Comparison of ENCODE assay signal across 1 cellular context in the genomic region with DNA sequence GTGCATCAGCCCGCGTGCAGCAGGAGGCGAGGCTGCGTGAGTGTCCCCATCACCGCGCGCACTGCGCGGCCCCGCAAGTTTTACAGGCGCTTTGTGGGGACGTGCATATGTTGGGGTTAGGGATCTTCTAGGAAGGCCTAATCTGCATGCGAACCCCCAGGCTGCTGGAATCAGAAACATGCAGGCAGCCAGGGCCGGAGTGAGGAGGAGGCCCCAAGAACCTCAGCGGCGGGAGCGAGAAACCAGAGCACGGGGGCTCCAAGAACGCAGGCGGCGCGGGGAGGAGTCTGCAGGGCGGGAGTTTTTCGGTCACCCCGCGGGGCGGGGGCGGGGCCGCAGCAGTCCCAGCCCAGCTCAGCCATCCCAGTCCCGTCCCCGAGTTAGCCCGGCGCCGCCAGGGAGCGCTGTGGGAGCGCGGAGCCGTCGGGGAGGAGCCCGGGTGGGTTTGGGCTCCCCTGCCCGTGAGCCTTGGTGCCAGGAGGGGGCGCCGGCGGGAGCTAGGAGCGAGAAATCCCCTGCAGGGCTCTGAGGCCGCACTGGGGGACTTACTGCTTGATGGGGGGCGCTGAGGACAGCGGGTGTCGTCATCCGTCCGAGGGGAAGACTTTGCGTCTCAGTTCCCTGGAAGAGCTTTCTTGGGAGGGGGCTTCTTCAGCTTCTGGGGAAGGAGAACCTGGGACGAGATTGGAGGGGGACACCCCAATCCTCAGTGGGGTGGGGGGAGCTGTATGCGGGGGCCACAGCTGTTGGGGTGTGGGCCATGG.
TF ChIP-seq lines count a peak whose summit lies in the region.

No MANE protein-coding gene starts in this region.

TF ChIP-seq in Ishikawa, 13 proteins besides CTCF, POLR2A, EP300 and RAD21 (continued from another document):
- TF ChIP-seq TAF1 (IDR thresholded peaks at IDR 0.05; ENCODE audit: low read depth) (no peak), CEBPB (IDR thresholded peaks at IDR 0.05) (no peak), EGR1 (IDR thresholded peaks at IDR 0.05) (no peak; the same call in 1 of the 2 replicates), TEAD4 (IDR thresholded peaks at IDR 0.05) (no peak), TCF12 (IDR thresholded peaks at IDR 0.05; ENCODE audit: low read depth) (peak; percentile 24; the same call in 1 of the 2 replicates)
- TF ChIP-seq, protein P1, sequence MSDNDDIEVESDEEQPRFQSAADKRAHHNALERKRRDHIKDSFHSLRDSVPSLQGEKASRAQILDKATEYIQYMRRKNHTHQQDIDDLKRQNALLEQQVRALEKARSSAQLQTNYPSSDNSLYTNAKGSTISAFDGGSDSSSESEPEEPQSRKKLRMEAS (IDR thresholded peaks at IDR 0.05): peak; percentile 98
- TF ChIP-seq, protein P2, sequence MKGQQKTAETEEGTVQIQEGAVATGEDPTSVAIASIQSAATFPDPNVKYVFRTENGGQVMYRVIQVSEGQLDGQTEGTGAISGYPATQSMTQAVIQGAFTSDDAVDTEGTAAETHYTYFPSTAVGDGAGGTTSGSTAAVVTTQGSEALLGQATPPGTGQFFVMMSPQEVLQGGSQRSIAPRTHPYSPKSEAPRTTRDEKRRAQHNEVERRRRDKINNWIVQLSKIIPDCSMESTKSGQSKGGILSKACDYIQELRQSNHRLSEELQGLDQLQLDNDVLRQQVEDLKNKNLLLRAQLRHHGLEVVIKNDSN (IDR thresholded peaks at IDR 0.05): no peak
